Comparison of ENCODE assay signal across 33 cellular contexts in the genomic region with DNA sequence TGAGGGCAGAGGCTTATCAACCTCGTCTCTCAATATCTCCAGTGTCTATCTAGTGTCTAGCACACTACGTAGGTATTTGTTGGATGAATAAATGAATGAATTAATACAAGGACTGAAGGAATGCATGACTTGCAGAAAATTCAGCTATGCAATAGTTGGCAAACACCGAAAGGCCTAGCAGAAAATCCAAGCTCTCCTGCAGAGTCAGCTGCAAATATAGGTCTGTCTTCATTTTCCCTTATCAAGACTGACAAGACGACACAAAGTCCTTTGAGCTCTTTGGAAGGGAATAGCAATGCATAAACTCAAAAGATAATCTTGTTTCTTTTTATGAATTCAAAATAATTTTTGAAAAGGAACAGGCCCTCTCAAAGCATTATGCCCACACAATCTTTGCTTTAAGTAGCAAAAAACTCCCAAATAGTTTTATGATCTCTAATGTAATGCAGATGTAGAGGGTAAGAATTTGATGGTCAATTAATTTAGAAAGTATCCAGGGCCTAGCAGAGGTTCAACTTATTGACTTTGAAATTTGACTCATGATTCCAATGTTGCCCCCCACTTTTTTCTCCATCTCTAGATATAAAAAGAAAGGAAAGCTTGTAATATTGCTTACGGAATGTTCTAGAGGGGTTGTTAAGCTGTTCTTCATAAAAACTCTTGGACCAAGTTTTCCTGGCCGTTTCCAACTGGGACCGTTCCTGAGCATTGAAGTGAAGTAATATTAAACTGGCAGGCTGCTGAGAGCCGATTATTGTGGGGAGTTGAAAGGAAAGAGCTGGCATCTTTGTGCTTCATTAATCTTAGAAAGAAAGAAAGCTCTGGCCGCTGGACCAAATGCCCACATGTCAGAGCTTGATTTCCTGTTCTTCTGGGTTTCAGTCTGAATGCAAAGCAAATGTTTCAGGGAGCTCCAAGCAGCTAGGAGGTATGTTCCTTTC.
DNase-seq lines count a peak whose midpoint lies in the region; ATAC-seq, FAIRE-seq and TF ChIP-seq lines count a peak whose summit lies in the region.
"Had no signal": no experiment of that assay in that cellular context is flagged by ENCODE, and none has a peak within 500 bp of the region (broad histone marks: within the 10 kb centered on the region; RNA-seq: fewer than 3 reads in every experiment).

No MANE protein-coding gene starts in this region.

- no peak for TF ChIP-seq CTCF in A549 (IDR thresholded peaks at IDR 0.05)
- no peak for TF ChIP-seq CTCF in mesothelial cell of epicardium (IDR thresholded peaks at IDR 0.05; ENCODE audit: unreplicated experiment)
- TF ChIP-seq CTCF in chondrocyte (IDR thresholded peaks at IDR 0.05) = no peak
- no peak for TF ChIP-seq CTCF in smooth muscle cell (IDR thresholded peaks at IDR 0.05; ENCODE audit: borderline replicate concordance, insufficient read depth, poor library complexity, severe bottlenecking)
- TF ChIP-seq CTCF in osteocyte (IDR thresholded peaks at IDR 0.05) = no peak

- TF ChIP-seq EP300 in A549 (IDR thresholded peaks at IDR 0.05) = no peak

- H3K9me3 Mint-ChIP-seq in mesothelial cell of epicardium (peaks cover 10% of the 10 kb centered on the region), chondrocyte (ENCODE audit: low read depth) (no peaks in the 10 kb centered on the region), osteocyte (ENCODE audit: unreplicated experiment) (no peaks in the 10 kb centered on the region)
- peaks cover 0 to 1% of the 10 kb centered on the region in 2 donors for H3K9me3 Mint-ChIP-seq in activated T-cell treated with anti-CD3 and anti-CD28 coated beads, Interleukin-2, amount 50 U/mL, for 72 hours
- H3K9me3 Mint-ChIP-seq: activated CD4-positive, alpha-beta memory T cell treated with anti-CD3 and anti-CD28 coated beads, Interleukin-2, amount 10 ng/mL, durations not matched to agents 7 days and 5 days; activated T-helper 1 cell treated with anti-CD3 and anti-CD28 coated beads, Interleukin-12 subunit alpha, Interleukin-12 subunit beta, Interleukin-2, Interleukin-4 antibody, amounts not matched to agents 30 ng/mL and 10 ng/mL and 1 ng/mL, durations not matched to agents 14 hours and 24 hours and 36 hours; H9; stimulated activated naive B cell treated with anti-CD40 and anti-IgM and Interleukin-4, amounts not matched to agents 10 μg/mL and 1 μg/mL and 100 μg/mL, for 72 hours had no signal

- no peak for TF ChIP-seq RAD21 in A549 (conservative IDR thresholded peaks at IDR 0.05 in 1 of 2, IDR thresholded peaks at IDR 0.05 in 1 of 2)

- ATAC-seq in A549 = no peak
- no peak for ATAC-seq in activated T-cell treated with anti-CD3 and anti-CD28 coated beads, Interleukin-2, amount 50 U/mL, for 72 hours (replicated peaks in 1 of 2)
- ATAC-seq: natural killer cell treated with Interleukin-12 subunit alpha and Interleukin-12 subunit beta and Interleukin-15 and Interleukin-18, amount 100 ng/mL, for 72 hours; stimulated activated naive B cell treated with anti-CD40 and anti-IgM and Interleukin-4, amounts not matched to agents 10 μg/mL and 1 μg/mL and 100 μg/mL, for 72 hours had no signal

- no peak overlapping the region for H3K4me3 Mint-ChIP-seq in mesothelial cell of epicardium
- H3K4me3 Mint-ChIP-seq in activated T-cell treated with anti-CD3 and anti-CD28 coated beads, Interleukin-2, amount 50 U/mL, for 72 hours = no peak overlapping the region
- H3K4me3 Mint-ChIP-seq in chondrocyte (ENCODE audit: unreplicated experiment) = no peak overlapping the region
- no peak overlapping the region for H3K4me3 Mint-ChIP-seq in osteocyte (ENCODE audit: unreplicated experiment)
- H3K4me3 Mint-ChIP-seq: activated CD4-positive, alpha-beta memory T cell treated with anti-CD3 and anti-CD28 coated beads, Interleukin-2, amount 10 ng/mL, durations not matched to agents 7 days and 5 days; activated T-helper 1 cell treated with anti-CD3 and anti-CD28 coated beads, Interleukin-12 subunit alpha, Interleukin-12 subunit beta, Interleukin-2, Interleukin-4 antibody, amounts not matched to agents 30 ng/mL and 10 ng/mL and 1 ng/mL, durations not matched to agents 14 hours and 24 hours and 36 hours; CD4-positive, alpha-beta memory T cell; H9; natural killer cell treated with Interleukin-12 subunit alpha and Interleukin-12 subunit beta and Interleukin-15 and Interleukin-18, amount 100 ng/mL, for 72 hours; stimulated activated naive B cell treated with anti-CD40 and anti-IgM and Interleukin-4, amounts not matched to agents 10 μg/mL and 1 μg/mL and 100 μg/mL, for 72 hours had no signal

- no peaks in the 10 kb centered on the region for H3K9me3 ChIP-seq in A549
- H3K9me3 ChIP-seq in adipocyte (ENCODE audit: control insufficient read depth, low read length) = no peaks in the 10 kb centered on the region
- H3K9me3 ChIP-seq in smooth muscle cell (replicated peaks; ENCODE audit: low read depth) = no peaks in the 10 kb centered on the region
- H3K9me3 ChIP-seq: colonic mucosa, MG63, suprapubic skin had no signal

- H3K36me3 Mint-ChIP-seq in mesothelial cell of epicardium = no peaks in the 10 kb centered on the region
- no peaks in the 10 kb centered on the region for H3K36me3 Mint-ChIP-seq in activated T-cell treated with anti-CD3 and anti-CD28 coated beads, Interleukin-2, amount 50 U/mL, for 72 hours (ENCODE audit: insufficient read depth in 2 of 2)
- no peaks in the 10 kb centered on the region for H3K36me3 Mint-ChIP-seq in chondrocyte (ENCODE audit: low read depth)
- H3K36me3 Mint-ChIP-seq in osteocyte (ENCODE audit: unreplicated experiment) = no peaks in the 10 kb centered on the region
- H3K36me3 Mint-ChIP-seq: CD4-positive, alpha-beta memory T cell; natural killer cell treated with Interleukin-12 subunit alpha and Interleukin-12 subunit beta and Interleukin-15 and Interleukin-18, amount 100 ng/mL, for 72 hours; stimulated activated naive B cell treated with anti-CD40 and anti-IgM and Interleukin-4, amounts not matched to agents 10 μg/mL and 1 μg/mL and 100 μg/mL, for 72 hours had no signal

- H3K36me3 ChIP-seq in adipocyte (ENCODE audit: control insufficient read depth, insufficient read depth, low read length, severe bottlenecking) (no peaks in the 10 kb centered on the region), smooth muscle cell (ENCODE audit: low read depth) (no peaks in the 10 kb centered on the region)
- H3K36me3 ChIP-seq: colonic mucosa, MG63, suprapubic skin had no signal

- CTCF ChIA-PET in A549 (lab: Yijun Ruan, JAX) = interaction anchor here (1.5 to 1.7 kb wide), 2 partner anchors 8 to 37 kb away, joined by 3 to 5 read pairs; no protein-coding TSS in a partner anchor

- POLR2A ChIA-PET in A549 (lab: Yijun Ruan, JAX) = no interaction called here

- no peaks in the 10 kb centered on the region for H4K20me1 ChIP-seq in smooth muscle cell (ENCODE audit: low read depth)

- no peaks in the 10 kb centered on the region for H3K79me2 ChIP-seq in smooth muscle cell (ENCODE audit: low read depth)

- H3K27ac Mint-ChIP-seq in mesothelial cell of epicardium (peak overlapping the region; percentile 6), chondrocyte (ENCODE audit: unreplicated experiment) (no peak overlapping the region), osteocyte (ENCODE audit: unreplicated experiment) (no peak overlapping the region)
- no peak overlapping the region for H3K27ac Mint-ChIP-seq in activated T-cell treated with anti-CD3 and anti-CD28 coated beads, Interleukin-2, amount 50 U/mL, for 72 hours
- H3K27ac Mint-ChIP-seq: activated CD4-positive, alpha-beta memory T cell treated with anti-CD3 and anti-CD28 coated beads, Interleukin-2, amount 10 ng/mL, durations not matched to agents 7 days and 5 days; activated T-helper 1 cell treated with anti-CD3 and anti-CD28 coated beads, Interleukin-12 subunit alpha, Interleukin-12 subunit beta, Interleukin-2, Interleukin-4 antibody, amounts not matched to agents 30 ng/mL and 10 ng/mL and 1 ng/mL, durations not matched to agents 14 hours and 24 hours and 36 hours; CD4-positive, alpha-beta memory T cell; H9; natural killer cell treated with Interleukin-12 subunit alpha and Interleukin-12 subunit beta and Interleukin-15 and Interleukin-18, amount 100 ng/mL, for 72 hours; stimulated activated naive B cell treated with anti-CD40 and anti-IgM and Interleukin-4, amounts not matched to agents 10 μg/mL and 1 μg/mL and 100 μg/mL, for 72 hours had no signal

- FAIRE-seq in A549 (lab: Jason Lieb, UNC) = no peak
- peak; percentile 81 for FAIRE-seq in endometrium (lab: Jason Lieb, UNC)
- FAIRE-seq: GM19239, kidney had no signal

- H3K9ac ChIP-seq in adipocyte (ENCODE audit: low read length) = no peak overlapping the region
- H3K9ac ChIP-seq in smooth muscle cell (ENCODE audit: low read depth) = no peak overlapping the region

- 28% methylated on average over 9 of the region's 9 CpGs for WGBS in A549 (ENCODE audit: missing lambda C conversion rate)
- WGBS in smooth muscle cell (ENCODE audit: low lambda C conversion rate) = 85% methylated on average over 9 of the region's 9 CpGs

- H3K4me1 Mint-ChIP-seq in mesothelial cell of epicardium = peaks cover 27% of the 10 kb centered on the region
- H3K4me1 Mint-ChIP-seq in activated T-cell treated with anti-CD3 and anti-CD28 coated beads, Interleukin-2, amount 50 U/mL, for 72 hours (ENCODE audit: low read depth) = no peaks in the 10 kb centered on the region
- peaks cover 9% of the 10 kb centered on the region for H3K4me1 Mint-ChIP-seq in chondrocyte (ENCODE audit: low read depth)
- peaks cover 9% of the 10 kb centered on the region for H3K4me1 Mint-ChIP-seq in osteocyte (ENCODE audit: unreplicated experiment)
- H3K4me1 Mint-ChIP-seq: activated CD4-positive, alpha-beta memory T cell treated with anti-CD3 and anti-CD28 coated beads, Interleukin-2, amount 10 ng/mL, durations not matched to agents 7 days and 5 days; CD4-positive, alpha-beta memory T cell; H9; stimulated activated naive B cell treated with anti-CD40 and anti-IgM and Interleukin-4, amounts not matched to agents 10 μg/mL and 1 μg/mL and 100 μg/mL, for 72 hours had no signal

- no peak overlapping the region for H3K4me2 ChIP-seq in A549
- H3K4me2 ChIP-seq in smooth muscle cell = no peak overlapping the region

- H2AFZ ChIP-seq in smooth muscle cell (ENCODE audit: low read depth) = no peak overlapping the region

- H3K4me1 ChIP-seq in A549 (no peaks in the 10 kb centered on the region), adipocyte (ENCODE audit: control insufficient read depth, insufficient read depth, low read length) (peaks cover 15% of the 10 kb centered on the region), smooth muscle cell (ENCODE audit: low read depth) (no peaks in the 10 kb centered on the region)
- H3K4me1 ChIP-seq: colonic mucosa had no signal

- no peaks in the 10 kb centered on the region for H3K27me3 Mint-ChIP-seq in mesothelial cell of epicardium (ENCODE audit: low read depth)
- H3K27me3 Mint-ChIP-seq in activated T-cell treated with anti-CD3 and anti-CD28 coated beads, Interleukin-2, amount 50 U/mL, for 72 hours (ENCODE audit: low read depth) = no peaks in the 10 kb centered on the region
- no peaks in the 10 kb centered on the region for H3K27me3 Mint-ChIP-seq in chondrocyte (ENCODE audit: low read depth)
- no peaks in the 10 kb centered on the region for H3K27me3 Mint-ChIP-seq in osteocyte (ENCODE audit: unreplicated experiment)
- H3K27me3 Mint-ChIP-seq: activated CD4-positive, alpha-beta memory T cell treated with anti-CD3 and anti-CD28 coated beads, Interleukin-2, amount 10 ng/mL, durations not matched to agents 7 days and 5 days; CD4-positive, alpha-beta memory T cell had no signal

- H3F3A ChIP-seq in smooth muscle cell (ENCODE audit: low read depth) = no peaks in the 10 kb centered on the region

- H3K4me3 ChIP-seq in A549 (no peak overlapping the region), adipocyte (ENCODE audit: low read length) (no peak overlapping the region), smooth muscle cell (no peak overlapping the region)
- H3K4me3 ChIP-seq: colonic mucosa, MG63, SK-N-MC, skin epidermis, suprapubic skin had no signal

- H3K27me3 ChIP-seq in adipocyte (replicated peaks; ENCODE audit: control insufficient read depth, insufficient read depth, low read length) (no peaks in the 10 kb centered on the region), smooth muscle cell (ENCODE audit: low read depth) (no peaks in the 10 kb centered on the region)
- H3K27me3 ChIP-seq: colonic mucosa, MG63, suprapubic skin had no signal

- no peak for DNase-seq in A549 (ENCODE audit: low read depth in 1 of 2, low spot score in 1 of 2)
- DNase-seq in adipocyte (ENCODE audit: low read depth) = peak; percentile 64
- DNase-seq in mesothelial cell of epicardium (ENCODE audit: low spot score in 2 of 2, unreplicated experiment in 2 of 2) = no peak
- DNase-seq in activated T-cell treated with anti-CD3 and anti-CD28 coated beads, Interleukin-2, amount 50 U/mL, for 72 hours = no peak
- no peak for DNase-seq in chondrocyte (ENCODE audit: low spot score)
- DNase-seq in smooth muscle cell (lab: John Stamatoyannopoulos, UW; ENCODE audit: unreplicated experiment) = no peak
- no peak for DNase-seq in osteocyte (ENCODE audit: extremely low spot score, unreplicated experiment)
- DNase-seq: activated CD4-positive, alpha-beta memory T cell treated with anti-CD3 and anti-CD28 coated beads, Interleukin-2, amount 10 ng/mL, durations not matched to agents 7 days and 5 days; activated CD4-positive, alpha-beta T cell treated with anti-CD3 and anti-CD28 coated beads for 1 hour; activated CD8-positive, alpha-beta memory T cell treated with anti-CD3 and anti-CD28 coated beads, Interleukin-2, amount 50 U/mL, for 4 hours; activated naive CD4-positive, alpha-beta T cell treated with Interleukin-2 at 50 U/mL for 16 hours; AML-193; CD4-positive, alpha-beta memory T cell; colonic mucosa; effector CD8-positive, alpha-beta T cell; H9; KBM-7; kidney; MG63; NCI-H1105; NCI-H2029; NCI-H526; NK-92 treated with Interleukin-12 subunit alpha and Interleukin-12 subunit beta, amount 100 ng/mL, for 24 hours; occipital lobe; stimulated activated naive B cell treated with anti-CD40 and anti-IgM and Interleukin-4, amounts not matched to agents 10 μg/mL and 1 μg/mL and 100 μg/mL, for 72 hours had no signal

- no peak overlapping the region for H3K27ac ChIP-seq in A549
- no peak overlapping the region for H3K27ac ChIP-seq in smooth muscle cell (ENCODE audit: low read depth)
- H3K27ac ChIP-seq: colonic mucosa, epithelial cell of prostate, SK-N-MC, skin epidermis, suprapubic skin had no signal

- no peak for TF ChIP-seq POLR2A in A549 (IDR thresholded peaks at IDR 0.05; ENCODE audit: low read length)
